ENCODE assay signal across 19 cellular contexts in the genomic region with DNA sequence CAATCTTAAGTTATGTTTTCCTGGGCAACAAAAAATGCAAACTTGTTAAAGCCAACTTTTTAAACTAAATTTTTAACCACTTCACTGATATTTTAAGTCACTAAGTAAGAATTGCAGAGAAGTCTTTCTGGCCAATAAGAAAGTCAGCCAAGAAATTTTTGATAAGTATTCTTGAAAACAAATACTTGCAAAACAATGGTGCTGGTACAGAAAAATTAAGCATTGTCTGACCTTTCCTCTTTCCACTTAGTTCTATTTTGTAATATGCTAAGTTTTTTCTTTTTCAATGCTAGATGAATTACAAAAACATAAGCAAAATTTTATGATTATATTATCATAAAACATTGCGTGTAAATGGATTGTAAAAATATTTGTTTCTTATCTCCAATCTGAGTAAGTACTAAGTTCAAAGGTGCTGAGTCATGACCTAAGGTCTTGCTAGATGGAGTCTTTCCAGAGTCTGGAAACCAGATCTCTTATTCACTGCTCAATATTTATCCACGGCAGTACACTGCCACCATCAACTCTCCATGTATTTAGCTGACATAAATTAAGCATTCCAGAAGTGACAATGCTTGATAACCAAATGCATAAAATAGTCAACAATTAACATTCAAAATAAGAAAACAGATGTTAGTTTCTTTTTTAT.
DNase-seq lines count a peak whose midpoint lies in the region; ATAC-seq and TF ChIP-seq lines count a peak whose summit lies in the region.
"Had no signal": no experiment of that assay in that cellular context is flagged by ENCODE, and none has a peak within 500 bp of the region (broad histone marks: within the 10 kb centered on the region; RNA-seq: fewer than 3 reads in every experiment).

No MANE protein-coding gene starts in this region.

- no peak overlapping the region for H3K4me3 Mint-ChIP-seq in naive thymus-derived CD8-positive, alpha-beta T cell
- H3K4me3 Mint-ChIP-seq: activated CD4-positive, alpha-beta T cell treated with anti-CD3 and anti-CD28 coated beads, Interleukin-2, amount 10 ng/mL, durations not matched to agents 24 days and 14 days; activated T-cell treated with anti-CD3 and anti-CD28 coated beads, Interleukin-2, amount 50 U/mL, for 72 hours; CD8-positive, alpha-beta T cell; T-cell had no signal

- H3K4me1 Mint-ChIP-seq in naive thymus-derived CD8-positive, alpha-beta T cell = no peaks in the 10 kb centered on the region
- H3K4me1 Mint-ChIP-seq: activated CD4-positive, alpha-beta T cell treated with anti-CD3 and anti-CD28 coated beads, Interleukin-2, amount 10 ng/mL, durations not matched to agents 24 days and 14 days; T-cell had no signal

- H3K36me3 ChIP-seq in skeletal muscle tissue (ENCODE audit: control insufficient read depth in 3 of 3, insufficient read depth in 3 of 3, low read length in 3 of 3) = peaks cover 4 to 14% (median 6%) of the 10 kb centered on the region in 3 donors

- TF ChIP-seq CTCF in fibroblast of pulmonary artery (IDR thresholded peaks at IDR 0.05; ENCODE audit: low read length, missing control alignments) = no peak

- POLR2A ChIA-PET in naive thymus-derived CD8-positive, alpha-beta T cell (lab: Charles Lee) = no interaction called here

- no peak for ATAC-seq in GM19463 (IDR thresholded peaks at IDR 0.05; ENCODE audit: unreplicated experiment)
- ATAC-seq in naive thymus-derived CD8-positive, alpha-beta T cell = no peak
- ATAC-seq: activated T-cell treated with anti-CD3 and anti-CD28 coated beads, Interleukin-2, amount 50 U/mL, for 72 hours; CD8-positive, alpha-beta T cell; T-cell had no signal

- peaks cover 0 to 6% (median 2%) of the 10 kb centered on the region in 5 donors for H3K27me3 Mint-ChIP-seq in naive thymus-derived CD8-positive, alpha-beta T cell

- H3K36me3 Mint-ChIP-seq in naive thymus-derived CD8-positive, alpha-beta T cell = no peaks in the 10 kb centered on the region
- H3K36me3 Mint-ChIP-seq: CD8-positive, alpha-beta T cell; T-cell had no signal

- H3K27me3 ChIP-seq in skeletal muscle tissue (ENCODE audit: control insufficient read depth in 3 of 3, insufficient read depth in 3 of 3, low read length in 3 of 3) = no peaks in the 10 kb centered on the region
- H3K27me3 ChIP-seq: tibial artery had no signal

- H3K4me1 ChIP-seq in skeletal muscle tissue (ENCODE audit: control insufficient read depth in 3 of 3, insufficient read depth in 3 of 3, low read length in 3 of 3) = peaks cover 34 to 44% (median 42%) of the 10 kb centered on the region in 3 donors

- no peaks in the 10 kb centered on the region for H3K9me3 Mint-ChIP-seq in naive thymus-derived CD8-positive, alpha-beta T cell
- H3K9me3 Mint-ChIP-seq: activated CD4-positive, alpha-beta T cell treated with anti-CD3 and anti-CD28 coated beads, Interleukin-2, amount 10 ng/mL, durations not matched to agents 24 days and 14 days; activated T-cell treated with anti-CD3 and anti-CD28 coated beads, Interleukin-2, amount 50 U/mL, for 72 hours; CD8-positive, alpha-beta T cell; T-cell had no signal

- no peak overlapping the region for H3K4me3 ChIP-seq in fibroblast of pulmonary artery (replicated peaks; ENCODE audit: low read depth, low read length)
- H3K4me3 ChIP-seq in skeletal muscle tissue (ENCODE audit: low read length in 3 of 3) = peak overlapping the region in 1 of 3 donors; percentile 5
- H3K4me3 ChIP-seq: lung, tibial artery had no signal

- H3K9ac ChIP-seq in skeletal muscle tissue (ENCODE audit: low read depth in 1 of 3, low read length in 3 of 3) = no peak overlapping the region

- H3K27ac Mint-ChIP-seq in naive thymus-derived CD8-positive, alpha-beta T cell = no peak overlapping the region
- H3K27ac Mint-ChIP-seq: activated CD4-positive, alpha-beta T cell treated with anti-CD3 and anti-CD28 coated beads, Interleukin-2, amount 10 ng/mL, durations not matched to agents 24 days and 14 days; activated T-cell treated with anti-CD3 and anti-CD28 coated beads, Interleukin-2, amount 50 U/mL, for 72 hours; CD8-positive, alpha-beta T cell; T-cell had no signal

- H3K9me3 ChIP-seq in skeletal muscle tissue (ENCODE audit: control insufficient read depth in 3 of 3, low read length in 3 of 3) = no peaks in the 10 kb centered on the region
- H3K9me3 ChIP-seq: tibial artery had no signal

- DNase-seq in HS-27A (ENCODE audit: low read depth) = peak; percentile 19
- DNase-seq in RPMI7951 (ENCODE audit: low read depth) = peak; percentile 51
- peak; percentile 30 for DNase-seq in fibroblast of pulmonary artery (ENCODE audit: low read depth)
- no peak for DNase-seq in foreskin melanocyte
- no peak for DNase-seq in central memory CD4-positive, alpha-beta T cell
- no peak for DNase-seq in naive thymus-derived CD8-positive, alpha-beta T cell
- DNase-seq: activated CD4-positive, alpha-beta T cell treated with anti-CD3 and anti-CD28 coated beads, Interleukin-2, amount 10 ng/mL, durations not matched to agents 24 days and 14 days; activated T-cell treated with anti-CD3 and anti-CD28 coated beads, Interleukin-2, amount 50 U/mL, for 72 hours; CD8-positive, alpha-beta T cell; effector memory CD4-positive, alpha-beta T cell; hippocampal formation; NCI-H2107; nucleus accumbens; stimulated activated CD4-positive, alpha-beta T cell treated with anti-CD3 and anti-CD28 coated beads, Interleukin-15, amount 100 ng/mL, for 24 hours; T-cell; tibial artery had no signal

- peak overlapping the region; percentile 22 for H3K27ac ChIP-seq in skeletal muscle tissue (ENCODE audit: low read depth, low read length)

Comparison
In these comparisons a context has a peak if more than half of its experiments do, and no peak if none do; other contexts are left out.
1. DNase-seq: peak in HS-27A (single experiment), RPMI7951 (single experiment) and fibroblast of pulmonary artery (single experiment); none in foreskin melanocyte (single experiment), central memory CD4-positive, alpha-beta T cell (single experiment) and naive thymus-derived CD8-positive, alpha-beta T cell (0 of 10).